20 cellular contexts compared by ENCODE assay signal in genomic region chr17:81247339-81247990, GRCh38.
"Had no signal": no experiment of that assay in that cellular context is flagged by ENCODE, and none has a peak within 500 bp of the region (broad histone marks: within the 10 kb centered on the region; RNA-seq: fewer than 3 reads in every experiment).

No MANE protein-coding gene starts in this region.

- H3K4me3 ChIP-seq: heart left ventricle, right atrium auricular region, sigmoid colon, skin epidermis, tibial artery, upper lobe of right lung, vagina had no signal

- H3K27ac ChIP-seq: heart left ventricle, right atrium auricular region, sigmoid colon, skin epidermis, tibial artery, upper lobe of right lung, vagina had no signal

- H3K27me3 ChIP-seq: heart left ventricle, right atrium auricular region, sigmoid colon, tibial artery, upper lobe of right lung, vagina had no signal

- H3K4me3 Mint-ChIP-seq: naive thymus-derived CD4-positive, alpha-beta T cell; nephron progenitor cell; stimulated activated effector memory CD8-positive, alpha-beta T cell treated with anti-CD3 and anti-CD28 coated beads, Interleukin-12 subunit alpha, Interleukin-12 subunit beta, amount 100 ng/mL, for 72 hours; stimulated activated naive CD8-positive, alpha-beta T cell treated with anti-CD3 and anti-CD28 coated beads, Interleukin-15, Interleukin-2, amounts not matched to agents 100 ng/mL and 50 ng/mL, for 24 hours had no signal

- H3K9me3 ChIP-seq: heart left ventricle, right atrium auricular region, sigmoid colon, tibial artery, upper lobe of right lung, vagina had no signal

- H3K27ac Mint-ChIP-seq: naive thymus-derived CD4-positive, alpha-beta T cell; nephron progenitor cell; stimulated activated naive CD8-positive, alpha-beta T cell treated with anti-CD3 and anti-CD28 coated beads, Interleukin-15, Interleukin-2, amounts not matched to agents 100 ng/mL and 50 ng/mL, for 24 hours had no signal

- FAIRE-seq: endometrium, frontal cortex had no signal

- H3K9me3 Mint-ChIP-seq: nephron progenitor cell; stimulated activated effector memory CD8-positive, alpha-beta T cell treated with anti-CD3 and anti-CD28 coated beads, Interleukin-12 subunit alpha, Interleukin-12 subunit beta, amount 100 ng/mL, for 72 hours; stimulated activated naive CD8-positive, alpha-beta T cell treated with anti-CD3 and anti-CD28 coated beads, Interleukin-15, Interleukin-2, amounts not matched to agents 100 ng/mL and 50 ng/mL, for 24 hours had no signal

- H3K4me1 ChIP-seq: sigmoid colon, tibial artery, upper lobe of right lung had no signal

- H3K27me3 Mint-ChIP-seq: naive thymus-derived CD4-positive, alpha-beta T cell; stimulated activated naive CD8-positive, alpha-beta T cell treated with anti-CD3 and anti-CD28 coated beads, Interleukin-15, Interleukin-2, amounts not matched to agents 100 ng/mL and 50 ng/mL, for 24 hours had no signal

- DNase-seq: effector memory CD4-positive, alpha-beta T cell; hippocampal formation; kidney glomerular epithelial cell; mammary epithelial cell; nephron progenitor cell; sigmoid colon; stimulated activated CD4-positive, alpha-beta T cell treated with anti-CD3 and anti-CD28 coated beads, Interleukin-4, amount 100 ng/mL, for 1 hour; stimulated activated CD8-positive, alpha-beta memory T cell treated with anti-CD3 and anti-CD28 coated beads, Interleukin-4, amount 100 ng/mL, for 48 hours; tibial artery; upper lobe of right lung had no signal

- ATAC-seq: esophagus mucosa; heart left ventricle; naive thymus-derived CD4-positive, alpha-beta T cell; stimulated activated effector memory CD8-positive, alpha-beta T cell treated with anti-CD3 and anti-CD28 coated beads, Interleukin-12 subunit alpha, Interleukin-12 subunit beta, amount 100 ng/mL, for 72 hours; upper lobe of right lung had no signal
